In genomic region chr1:143497374-143497747, GRCh38 we compare ENCODE assay signal across 16 cellular contexts.
DNase-seq lines count a peak whose midpoint lies in the region; ATAC-seq and TF ChIP-seq lines count a peak whose summit lies in the region.
"Had no signal": no experiment of that assay in that cellular context is flagged by ENCODE, and none has a peak within 500 bp of the region (broad histone marks: within the 10 kb centered on the region; RNA-seq: fewer than 3 reads in every experiment).

No MANE protein-coding gene starts in this region.

- no peaks in the 10 kb centered on the region for H3K4me1 Mint-ChIP-seq in WTC11

- no peak overlapping the region for H3K4me3 Mint-ChIP-seq in WTC11

- H3K27ac ChIP-seq in breast epithelium (no peak overlapping the region), mammary epithelial cell (ENCODE audit: insufficient read depth, low read depth, low read length) (no peak overlapping the region), SJCRH30 (no peak overlapping the region), thymus (ENCODE audit: low read depth) (no peak overlapping the region)
- H3K27ac ChIP-seq: transverse colon had no signal

- H4K20me1 ChIP-seq in mammary epithelial cell (ENCODE audit: insufficient read depth, low read length): no peaks in the 10 kb centered on the region

- POLR2A ChIA-PET in WTC11 (lab: Charles Lee): no interaction called here

- H3K4me1 ChIP-seq in breast epithelium (peaks cover 0 to 3% of the 10 kb centered on the region in 2 donors), mammary epithelial cell (ENCODE audit: insufficient read depth, low read length) (no peaks in the 10 kb centered on the region), SJCRH30 (no peaks in the 10 kb centered on the region), thymus (ENCODE audit: control insufficient read depth, insufficient read depth, low read length) (no peaks in the 10 kb centered on the region)

- no peak overlapping the region for H3K27ac Mint-ChIP-seq in WTC11
- H3K27ac Mint-ChIP-seq: activated naive CD4-positive, alpha-beta T cell treated with anti-CD3 and anti-CD28 coated beads, Interleukin-2, amount 50 U/mL, for 72 hours had no signal

- intact Hi-C loops in breast epithelium (cut with DNase I; ENCODE audit: low total_unique reads) (no loop called here), mammary epithelial cell (cut with micrococcal nuclease) (no loop called here)

- no peak for TF ChIP-seq CTCF in breast epithelium (IDR thresholded peaks at IDR 0.05)
- no peak for TF ChIP-seq CTCF in mammary epithelial cell (conservative IDR thresholded peaks at IDR 0.05 in 1 of 2, IDR thresholded peaks at IDR 0.05 in 1 of 2; ENCODE audit: extremely low read depth in 1 of 2, insufficient read depth in 1 of 2, low read depth in 1 of 2, low read length in 2 of 2)
- no peak for TF ChIP-seq CTCF in WTC11 (IDR thresholded peaks at IDR 0.05)

- no TSS peak for BruUV-seq in mammary epithelial cell (replicated peaks; lab: Mats Ljungman, UMichigan)

- H3K27me3 ChIP-seq in breast epithelium (peaks cover 0 to 3% of the 10 kb centered on the region in 2 donors), mammary epithelial cell (ENCODE audit: insufficient read depth, low read length) (no peaks in the 10 kb centered on the region), SJCRH30 (no peaks in the 10 kb centered on the region), thymus (ENCODE audit: control insufficient read depth, insufficient read depth) (no peaks in the 10 kb centered on the region)

- no peaks in the 10 kb centered on the region for H3K36me3 ChIP-seq in breast epithelium
- H3K36me3 ChIP-seq in mammary epithelial cell (ENCODE audit: insufficient read depth, low read length): no peaks in the 10 kb centered on the region
- H3K36me3 ChIP-seq in SJCRH30: no peaks in the 10 kb centered on the region
- H3K36me3 ChIP-seq in thymus (ENCODE audit: control insufficient read depth, insufficient read depth): no peaks in the 10 kb centered on the region
- H3K36me3 ChIP-seq: transverse colon had no signal

- H3K4me3 ChIP-seq in breast epithelium (peak overlapping the region; percentile 16 to 57 (median 28)), mammary epithelial cell (replicated peaks in 1 of 3; ENCODE audit: insufficient read depth in 1 of 3, low read depth in 2 of 3, low read length in 3 of 3) (no peak overlapping the region), SJCRH30 (peak overlapping the region; percentile 58), thymus (ENCODE audit: low read length) (peak overlapping the region; percentile 12)

- in situ Hi-C loops in mammary epithelial cell (cut with MboI; ENCODE audit: low sequenced_read_pairs in 2 of 2): no loop called here

- H3K4me2 ChIP-seq in mammary epithelial cell (ENCODE audit: insufficient read depth, low read depth, low read length): no peak overlapping the region

- H2AFZ ChIP-seq in mammary epithelial cell (ENCODE audit: low read depth, low read length): no peak overlapping the region

- no peak overlapping the region for H3K9ac ChIP-seq in mammary epithelial cell (ENCODE audit: insufficient read depth, low read length)

- TF ChIP-seq POLR2A in breast epithelium (IDR thresholded peaks at IDR 0.05): no peak

- peaks cover 8% of the 10 kb centered on the region for H3K9me3 Mint-ChIP-seq in WTC11

- H3K79me2 ChIP-seq in mammary epithelial cell (ENCODE audit: insufficient read depth, low read length): no peaks in the 10 kb centered on the region

- no CpG with 5 or more reads among the region's 50 CpGs for WGBS in mammary epithelial cell (ENCODE audit: low coverage, missing lambda C conversion rate)
- 6% methylated on average over 50 of the region's 50 CpGs for WGBS in thymus

- DNase-seq in breast epithelium (ENCODE audit: low spot score in 2 of 2) (no peak), mammary epithelial cell (no peak), SJCRH30 (peak in 1 of 2 experiments; percentile 2), islet precursor cell (peak; percentile 44), WTC11 (ENCODE audit: low spot score) (no peak)
- DNase-seq: activated CD4-positive, CD25-positive, alpha-beta regulatory T cell treated with anti-CD3 and anti-CD28 coated beads, Interleukin-2, amount 50 U/mL, for 72 hours; AML-193; effector CD4-positive, alpha-beta T cell; GDM1; NCI-H1048; NCI-H524 treated with DMSO at 0.1 percent for 48 hours; transverse colon had no signal

- no peak for ATAC-seq in WTC11
- ATAC-seq in GM21515 (IDR thresholded peaks at IDR 0.05; ENCODE audit: unreplicated experiment): no peak
- ATAC-seq in GM21367 (IDR thresholded peaks at IDR 0.05; ENCODE audit: unreplicated experiment): no peak
- ATAC-seq: activated naive CD4-positive, alpha-beta T cell treated with anti-CD3 and anti-CD28 coated beads, Interleukin-2, amount 50 U/mL, for 72 hours had no signal

- CTCF ChIA-PET in mammary epithelial cell (lab: Charles Lee; ENCODE audit: low non-redundant PET): no interaction called here
- CTCF ChIA-PET in WTC11 (lab: Charles Lee): no interaction called here

- H3K9me3 ChIP-seq in breast epithelium: no peaks in the 10 kb centered on the region
- H3K9me3 ChIP-seq in mammary epithelial cell (replicated peaks; ENCODE audit: insufficient read depth, low read length): no peaks in the 10 kb centered on the region
- no peaks in the 10 kb centered on the region for H3K9me3 ChIP-seq in SJCRH30 (replicated peaks)
- H3K9me3 ChIP-seq in thymus (ENCODE audit: control insufficient read depth): peaks cover 1% of the 10 kb centered on the region
- H3K9me3 ChIP-seq: transverse colon had no signal

- H3K36me3 Mint-ChIP-seq in WTC11: peaks cover 8% of the 10 kb centered on the region

- H3K27me3 Mint-ChIP-seq in WTC11 (ENCODE audit: low read depth): peaks cover 11% of the 10 kb centered on the region

- dilution Hi-C loops in mammary epithelial cell (cut with HindIII; ENCODE audit: low sequenced_read_pairs): no loop called here

TF ChIP-seq in WTC11, 78 proteins besides CTCF, POLR2A, EP300 and RAD21:
- TF ChIP-seq, protein P1, sequence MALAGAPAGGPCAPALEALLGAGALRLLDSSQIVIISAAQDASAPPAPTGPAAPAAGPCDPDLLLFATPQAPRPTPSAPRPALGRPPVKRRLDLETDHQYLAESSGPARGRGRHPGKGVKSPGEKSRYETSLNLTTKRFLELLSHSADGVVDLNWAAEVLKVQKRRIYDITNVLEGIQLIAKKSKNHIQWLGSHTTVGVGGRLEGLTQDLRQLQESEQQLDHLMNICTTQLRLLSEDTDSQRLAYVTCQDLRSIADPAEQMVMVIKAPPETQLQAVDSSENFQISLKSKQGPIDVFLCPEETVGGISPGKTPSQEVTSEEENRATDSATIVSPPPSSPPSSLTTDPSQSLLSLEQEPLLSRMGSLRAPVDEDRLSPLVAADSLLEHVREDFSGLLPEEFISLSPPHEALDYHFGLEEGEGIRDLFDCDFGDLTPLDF (CRISPR knock-in tag; IDR thresholded peaks at IDR 0.05): no peak
- TF ChIP-seq ZNF317 (CRISPR knock-in tag; IDR thresholded peaks at IDR 0.05; ENCODE audit: borderline replicate concordance, low read depth): no peak
- no peak for TF ChIP-seq FOXP1 (CRISPR knock-in tag; IDR thresholded peaks at IDR 0.05; ENCODE audit: borderline replicate concordance)
- no peak for TF ChIP-seq GTF2I (CRISPR knock-in tag; conservative IDR thresholded peaks at IDR 0.05)
- TF ChIP-seq SP1 (CRISPR knock-in tag; conservative IDR thresholded peaks at IDR 0.05): no peak
- no peak for TF ChIP-seq TEAD4 (CRISPR knock-in tag; IDR thresholded peaks at IDR 0.05)
- TF ChIP-seq SOX15 (CRISPR knock-in tag; IDR thresholded peaks at IDR 0.05): no peak
- TF ChIP-seq NFE2L1 (CRISPR knock-in tag; IDR thresholded peaks at IDR 0.05): no peak
- no peak for TF ChIP-seq ETV6 (CRISPR knock-in tag; IDR thresholded peaks at IDR 0.05)
- TF ChIP-seq, protein P2, sequence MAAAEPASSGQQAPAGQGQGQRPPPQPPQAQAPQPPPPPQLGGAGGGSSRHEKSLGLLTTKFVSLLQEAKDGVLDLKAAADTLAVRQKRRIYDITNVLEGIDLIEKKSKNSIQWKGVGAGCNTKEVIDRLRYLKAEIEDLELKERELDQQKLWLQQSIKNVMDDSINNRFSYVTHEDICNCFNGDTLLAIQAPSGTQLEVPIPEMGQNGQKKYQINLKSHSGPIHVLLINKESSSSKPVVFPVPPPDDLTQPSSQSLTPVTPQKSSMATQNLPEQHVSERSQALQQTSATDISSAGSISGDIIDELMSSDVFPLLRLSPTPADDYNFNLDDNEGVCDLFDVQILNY (CRISPR knock-in tag; IDR thresholded peaks at IDR 0.05): no peak
- no peak for TF ChIP-seq ERG (CRISPR knock-in tag; IDR thresholded peaks at IDR 0.05)
- no peak for TF ChIP-seq PRRX2 (CRISPR knock-in tag; IDR thresholded peaks at IDR 0.05)
- TF ChIP-seq ZNF281 (CRISPR knock-in tag; IDR thresholded peaks at IDR 0.05): no peak
- no peak for TF ChIP-seq MXD4 (CRISPR knock-in tag; IDR thresholded peaks at IDR 0.05; ENCODE audit: borderline replicate concordance)

Comparison
In these comparisons a context has a peak if more than half of its experiments do, and no peak if none do; other contexts are left out.
1. H3K4me3 ChIP-seq: peak in breast epithelium (3 of 3), SJCRH30 (single experiment) and thymus (single experiment); none in mammary epithelial cell (0 of 3).